ENCODE assay signal across 21 cellular contexts in genomic region chr11:32289701-32290100, GRCh38.
DNase-seq lines count a peak whose midpoint lies in the region; ATAC-seq, FAIRE-seq and TF ChIP-seq lines count a peak whose summit lies in the region.
"Had no signal": no experiment of that assay in that cellular context is flagged by ENCODE, and none has a peak within 500 bp of the region (broad histone marks: within the 10 kb centered on the region; RNA-seq: fewer than 3 reads in every experiment).

No MANE protein-coding gene starts in this region.

- H3K9me3 ChIP-seq in A549 (peaks cover 3% of the 10 kb centered on the region; the same call in 1 of the 3 replicates), suprapubic skin (peaks cover 4% of the 10 kb centered on the region), tibial nerve (no peaks in the 10 kb centered on the region)

- H3K4me1 ChIP-seq in A549 (no peaks in the 10 kb centered on the region), suprapubic skin (peaks cover 21% of the 10 kb centered on the region), tibial nerve (peaks cover 0 to 8% (median 3%) of the 10 kb centered on the region in 4 donors)
- H3K4me1 ChIP-seq: Caco-2 had no signal

- no peak overlapping the region for H3K4me3 ChIP-seq in A549
- no peak overlapping the region for H3K4me3 ChIP-seq in suprapubic skin
- H3K4me3 ChIP-seq in tibial nerve: no peak overlapping the region
- H3K4me3 ChIP-seq: BLaER1 treated with 17β-estradiol and CSF1 and Interleukin-3, amounts not matched to agents 10 nM and 100 nM had no signal

- TF ChIP-seq POLR2A in A549 (IDR thresholded peaks at IDR 0.05; ENCODE audit: low read length) (no peak), suprapubic skin (IDR thresholded peaks at IDR 0.05) (no peak), tibial nerve (IDR thresholded peaks at IDR 0.05) (no peak)

- no peak for TF ChIP-seq CTCF in A549 (IDR thresholded peaks at IDR 0.05)
- TF ChIP-seq CTCF in suprapubic skin (IDR thresholded peaks at IDR 0.05): no peak
- no peak for TF ChIP-seq CTCF in tibial nerve (IDR thresholded peaks at IDR 0.05)

- H3K4me2 ChIP-seq in A549: no peak overlapping the region
- H3K4me2 ChIP-seq: BLaER1 treated with 17β-estradiol and CSF1 and Interleukin-3, amounts not matched to agents 10 nM and 100 nM had no signal

- H3K27me3 ChIP-seq in layer of hippocampus (ENCODE audit: control insufficient read depth, insufficient read depth, low read length): no peaks in the 10 kb centered on the region
- H3K27me3 ChIP-seq in suprapubic skin: no peaks in the 10 kb centered on the region
- no peaks in the 10 kb centered on the region for H3K27me3 ChIP-seq in tibial nerve
- H3K27me3 ChIP-seq: BLaER1 treated with 17β-estradiol and CSF1 and Interleukin-3, amounts not matched to agents 10 nM and 100 nM had no signal

- no peak for ATAC-seq in A549
- no peak for ATAC-seq in left cardiac atrium
- ATAC-seq: CD8-positive, alpha-beta T cell had no signal

- no peak for FAIRE-seq in A549 (lab: Jason Lieb, UNC)
- FAIRE-seq: A204.1, D721Med, G401.6, GM12891, GM19239 had no signal

- DNase-seq in A549 (ENCODE audit: low read depth in 1 of 2, low spot score in 1 of 2): no peak
- no peak for DNase-seq in suprapubic skin (ENCODE audit: low spot score in 2 of 2)
- DNase-seq in tibial nerve (ENCODE audit: low spot score in 2 of 2): no peak
- no peak for DNase-seq in left cardiac atrium
- no peak for DNase-seq in medulla oblongata (ENCODE audit: extremely low spot score)
- DNase-seq in NCI-H2171 (lab: John Stamatoyannopoulos, UW): no peak
- DNase-seq: 8988T; Caco-2; Calu3; CD4-positive, alpha-beta T cell; CD8-positive, alpha-beta T cell; DMS79 treated with DMSO at 0.1 percent for 48 hours; GF-D8 had no signal

- intact Hi-C loops in left cardiac atrium (cut with DNase I): no loop called here

- no peak overlapping the region for H3K27ac ChIP-seq in A549
- peak overlapping the region; percentile 49 for H3K27ac ChIP-seq in layer of hippocampus (ENCODE audit: low read depth, low read length)
- peak overlapping the region; percentile 80 for H3K27ac ChIP-seq in suprapubic skin
- H3K27ac ChIP-seq in tibial nerve: peak overlapping the region; percentile 25 to 89 (median 72)
- H3K27ac ChIP-seq: BLaER1 treated with 17β-estradiol and CSF1 and Interleukin-3, amounts not matched to agents 10 nM and 100 nM; C4-2B had no signal

- 3% methylated on average over 5 of the region's 5 CpGs for WGBS in A549 (ENCODE audit: missing lambda C conversion rate)
- 89% methylated on average over 5 of the region's 5 CpGs for WGBS in suprapubic skin
- 86 to 87% methylated on average over 5 of the region's 5 CpGs for WGBS in tibial nerve, 2 donors

- TF ChIP-seq EP300 in A549 (IDR thresholded peaks at IDR 0.05): no peak
- TF ChIP-seq EP300 in suprapubic skin (IDR thresholded peaks at IDR 0.05): no peak
- no peak for TF ChIP-seq EP300 in tibial nerve (IDR thresholded peaks at IDR 0.05)

- H3K36me3 ChIP-seq in suprapubic skin (no peaks in the 10 kb centered on the region), tibial nerve (no peaks in the 10 kb centered on the region)
- H3K36me3 ChIP-seq: BLaER1 treated with 17β-estradiol and CSF1 and Interleukin-3, amounts not matched to agents 10 nM and 100 nM had no signal

- no peak for TF ChIP-seq RAD21 in A549 (conservative IDR thresholded peaks at IDR 0.05 in 1 of 2, IDR thresholded peaks at IDR 0.05 in 1 of 2)

- POLR2A ChIA-PET in A549 (lab: Yijun Ruan, JAX): no interaction called here

- CTCF ChIA-PET in A549 (lab: Yijun Ruan, JAX): interaction anchor here (0.6 to 2.1 kb wide), 3 partner anchors 8 to 420 kb away, joined by 3 to 12 read pairs (median 5); no protein-coding TSS in a partner anchor

TF ChIP-seq in A549, 52 proteins besides CTCF, POLR2A, EP300 and RAD21:
- TF ChIP-seq MAFK (IDR thresholded peaks at IDR 0.05; ENCODE audit: partially characterized antibody): peak; percentile 51
- TF ChIP-seq ZSCAN20 (CRISPR knock-in tag; IDR thresholded peaks at IDR 0.05): no peak
- TF ChIP-seq ELK1 (IDR thresholded peaks at IDR 0.05; ENCODE audit: low read depth, low read length): no peak
- TF ChIP-seq RCOR1 (IDR thresholded peaks at IDR 0.05; ENCODE audit: low read depth, low read length): no peak

Comparison
In these comparisons a context has a peak if more than half of its experiments do, and no peak if none do; other contexts are left out.
1. H3K27ac ChIP-seq: peak in layer of hippocampus (single experiment), suprapubic skin (single experiment) and tibial nerve (4 of 4); none in A549 (0 of 2).